In the genomic region with DNA sequence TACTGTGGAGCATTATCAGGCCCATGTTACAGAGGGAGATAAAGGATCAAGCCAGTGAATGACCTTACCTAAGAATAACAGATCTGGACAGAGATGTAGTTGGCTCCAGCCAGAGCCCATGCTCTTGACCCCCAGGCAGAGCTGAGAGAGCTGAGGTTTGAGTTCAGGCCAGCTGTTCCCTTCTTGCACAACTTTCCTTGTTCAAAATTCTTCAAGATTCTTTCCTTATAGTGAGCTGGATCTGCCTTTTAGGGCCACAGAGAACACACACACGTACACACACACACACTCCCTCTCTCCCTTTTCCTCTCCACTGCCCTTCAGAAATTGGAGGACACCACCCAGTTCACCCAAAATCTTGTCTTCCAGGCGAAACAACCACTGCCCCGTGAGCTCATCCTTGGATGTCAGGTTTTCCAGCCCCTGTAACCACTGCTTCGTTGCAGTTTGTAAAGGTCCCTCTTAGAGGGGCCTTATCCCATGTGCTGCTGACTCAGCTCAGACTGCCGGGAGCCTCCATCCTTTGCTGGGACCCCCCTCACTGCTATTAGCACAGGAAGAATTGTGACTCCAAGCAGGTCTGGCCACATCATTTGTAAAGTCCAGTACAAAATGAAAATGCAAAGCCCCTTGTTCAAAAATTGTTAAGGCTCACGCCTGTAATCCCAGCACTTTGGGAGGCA, we compare ENCODE assay signal across 12 cellular contexts. TPM values are rescaled to one million over a fixed set of nuclear protein-coding genes. Genes with fewer than 3 reads are reported as not detected.
DNase-seq lines count a peak whose midpoint lies in the region; ATAC-seq and TF ChIP-seq lines count a peak whose summit lies in the region.
"Had no signal": no experiment of that assay in that cellular context is flagged by ENCODE, and none has a peak within 500 bp of the region (broad histone marks: within the 10 kb centered on the region; RNA-seq: fewer than 3 reads in every experiment).

No MANE protein-coding gene starts in this region.

- H3K4me1 Mint-ChIP-seq in stimulated activated memory B cell treated with anti-CD40 and anti-IgM and Interleukin-4, amounts not matched to agents 10 μg/mL and 1 μg/mL and 100 μg/mL, for 72 hours: no peaks in the 10 kb centered on the region

- H3K79me1 ChIP-seq in mesendoderm (ENCODE audit: low read length): no peaks in the 10 kb centered on the region

- H3K23ac ChIP-seq in mesendoderm (ENCODE audit: low read length): no peak overlapping the region

- no peak overlapping the region for H3K4ac ChIP-seq in mesendoderm (ENCODE audit: low read depth, low read length)

- H3K9me3 Mint-ChIP-seq in stimulated activated memory B cell treated with anti-CD40 and anti-IgM and Interleukin-4, amounts not matched to agents 10 μg/mL and 1 μg/mL and 100 μg/mL, for 72 hours: no peaks in the 10 kb centered on the region

- H3K27me3 Mint-ChIP-seq in stimulated activated memory B cell treated with anti-CD40 and anti-IgM and Interleukin-4, amounts not matched to agents 10 μg/mL and 1 μg/mL and 100 μg/mL, for 72 hours: peaks cover 46% of the 10 kb centered on the region

- no peaks in the 10 kb centered on the region for H3K27me3 ChIP-seq in ovary
- no peaks in the 10 kb centered on the region for H3K27me3 ChIP-seq in mesendoderm (ENCODE audit: insufficient read depth, low read length, poor library complexity)
- H3K27me3 ChIP-seq: adrenal gland had no signal

- H3K9me3 ChIP-seq in ovary: no peaks in the 10 kb centered on the region
- H3K9me3 ChIP-seq: adrenal gland, thoracic aorta had no signal

- H3K27ac Mint-ChIP-seq in stimulated activated memory B cell treated with anti-CD40 and anti-IgM and Interleukin-4, amounts not matched to agents 10 μg/mL and 1 μg/mL and 100 μg/mL, for 72 hours: no peak overlapping the region

- no peak overlapping the region for H3K56ac ChIP-seq in mesendoderm (ENCODE audit: low read length)

- no peak overlapping the region for H2BK15ac ChIP-seq in mesendoderm (replicated peaks; ENCODE audit: low read depth)

- no peak for TF ChIP-seq CTCF in fibroblast of mammary gland (conservative IDR thresholded peaks at IDR 0.05; ENCODE audit: control insufficient read depth, insufficient read depth, low read depth, low read length)
- TF ChIP-seq CTCF in ovary (IDR thresholded peaks at IDR 0.05): no peak

- TF ChIP-seq POLR2A in ovary (IDR thresholded peaks at IDR 0.05): no peak

- no peak overlapping the region for H3K4me3 Mint-ChIP-seq in stimulated activated memory B cell treated with anti-CD40 and anti-IgM and Interleukin-4, amounts not matched to agents 10 μg/mL and 1 μg/mL and 100 μg/mL, for 72 hours

- peak; percentile 43 for DNase-seq in AG08395 (ENCODE audit: low spot score)
- peak; percentile 71 for DNase-seq in RPMI7951 (ENCODE audit: low read depth)
- peak; percentile 94 for DNase-seq in fibroblast of mammary gland (ENCODE audit: low read depth)
- peak in 3 of 5 donors; percentile 40 to 67 (median 65) for DNase-seq in ovary
- DNase-seq in mesendoderm: no peak
- no peak for DNase-seq in NCI-H2171 (lab: John Stamatoyannopoulos, UW)
- DNase-seq in DMS53 (lab: John Stamatoyannopoulos, UW): no peak
- DNase-seq: NCI-H446 treated with DMSO at 0.1 percent for 48 hours; stimulated activated CD4-positive, alpha-beta T cell treated with anti-CD3 and anti-CD28 coated beads, Interleukin-4, amount 100 ng/mL, for 24 hours had no signal

- no peaks in the 10 kb centered on the region for H3K79me2 ChIP-seq in mesendoderm (ENCODE audit: control insufficient read depth, insufficient read depth, low read length)

- H3K36me3 ChIP-seq in ovary (no peaks in the 10 kb centered on the region), mesendoderm (ENCODE audit: control insufficient read depth, insufficient read depth, low read length) (no peaks in the 10 kb centered on the region)
- H3K36me3 ChIP-seq: adrenal gland, thoracic aorta had no signal

- WGBS in ovary, 3 donors: 45 to 47% (median 47%) methylated on average over 6 of the region's 6 CpGs
- no CpG with 5 or more reads among the region's 6 CpGs for WGBS in mesendoderm (ENCODE audit: extremely low coverage, insufficient coverage, low lambda C conversion rate)

- H3K9ac ChIP-seq in mesendoderm (ENCODE audit: low read length): no peak overlapping the region

- H3K27ac ChIP-seq in ovary: peak overlapping the region in 1 of 2 donors; percentile 34
- no peak overlapping the region for H3K27ac ChIP-seq in mesendoderm (ENCODE audit: low read depth, low read length)
- H3K27ac ChIP-seq: thoracic aorta had no signal

- H3K4me2 ChIP-seq in mesendoderm (ENCODE audit: low read length): no peak overlapping the region

- H3K18ac ChIP-seq in mesendoderm (ENCODE audit: low read length): no peak overlapping the region

- no peak overlapping the region for H2BK5ac ChIP-seq in mesendoderm (ENCODE audit: low read length)

- no peak overlapping the region for H4K8ac ChIP-seq in mesendoderm (ENCODE audit: low read depth, low read length)

- no peak overlapping the region for H3K4me3 ChIP-seq in fibroblast of mammary gland (ENCODE audit: control insufficient read depth, low read depth, low read length)
- no peak overlapping the region for H3K4me3 ChIP-seq in ovary
- H3K4me3 ChIP-seq in mesendoderm (ENCODE audit: low read length): no peak overlapping the region
- H3K4me3 ChIP-seq: adrenal gland, thoracic aorta had no signal

- no peak overlapping the region for H2BK120ac ChIP-seq in mesendoderm (ENCODE audit: low read depth, low read length)

- intact Hi-C loops in ovary (cut with DNase I): loop anchor here in 1 of 4 donors (5.0 kb wide), 1 partner anchor 51 kb away; no protein-coding TSS in a partner anchor

- TF ChIP-seq EP300 in ovary (IDR thresholded peaks at IDR 0.05): no peak

- H2AK5ac ChIP-seq in mesendoderm (ENCODE audit: low read length): no peak overlapping the region

- H3K36me3 Mint-ChIP-seq in stimulated activated memory B cell treated with anti-CD40 and anti-IgM and Interleukin-4, amounts not matched to agents 10 μg/mL and 1 μg/mL and 100 μg/mL, for 72 hours: no peaks in the 10 kb centered on the region

- peaks cover 8% of the 10 kb centered on the region for H3K4me1 ChIP-seq in ovary (ENCODE audit: insufficient read depth)
- peaks cover 1% of the 10 kb centered on the region for H3K4me1 ChIP-seq in mesendoderm (ENCODE audit: control insufficient read depth, low read depth, low read length)

- H4K5ac ChIP-seq in mesendoderm (ENCODE audit: low read length): no peak overlapping the region

- no peak for ATAC-seq in stimulated activated memory B cell treated with anti-CD40 and anti-IgM and Interleukin-4, amounts not matched to agents 10 μg/mL and 1 μg/mL and 100 μg/mL, for 72 hours

RNA-seq across cellular contexts. Expression of a gene that starts 10.5 kb away (rescaled TPM):
- 0.59 and 0.96 TPM in 2 replicates for total RNA-seq in RPMI7951 (2014; rRNA removed; shearing (Covaris generic))
- 1 to 10 TPM in 4 of 7 donors, under 1 TPM in 3; 0.72 to 5.1 (median 1.6) TPM for total RNA-seq in ovary
- polyA plus RNA-seq in ovary: 10 to 100 TPM in 1 of 2 donors, under 1 TPM in 1; 0.63 to 22.6 TPM
- polyA plus RNA-seq in mesendoderm (2013, experiment 1 of 2): 1.2 TPM
- polyA plus RNA-seq in mesendoderm (2013, experiment 2 of 2): 1.0 TPM

RNA-seq across cellular contexts. Expression of a gene that starts 39.6 kb away (rescaled TPM):
- 30.8 and 33.2 TPM in 2 replicates for total RNA-seq in RPMI7951 (2014; rRNA removed; shearing (Covaris generic))
- total RNA-seq in ovary: 10 to 100 TPM; 12.9 to 27.3 (median 16.9) TPM
- 10 to 100 TPM; 12.2 to 27.5 TPM for polyA plus RNA-seq in ovary
- 9.3 TPM for polyA plus RNA-seq in mesendoderm (2013, experiment 1 of 2)
- polyA plus RNA-seq in mesendoderm (2013, experiment 2 of 2): 10.5 TPM

Comparison
In these comparisons a context has a peak if more than half of its experiments do, and no peak if none do; other contexts are left out.
1. DNase-seq: peak in AG08395 (single experiment), RPMI7951 (single experiment), fibroblast of mammary gland (single experiment) and ovary (3 of 5); none in mesendoderm (single experiment), NCI-H2171 (single experiment) and DMS53 (single experiment).